In the genomic region with DNA sequence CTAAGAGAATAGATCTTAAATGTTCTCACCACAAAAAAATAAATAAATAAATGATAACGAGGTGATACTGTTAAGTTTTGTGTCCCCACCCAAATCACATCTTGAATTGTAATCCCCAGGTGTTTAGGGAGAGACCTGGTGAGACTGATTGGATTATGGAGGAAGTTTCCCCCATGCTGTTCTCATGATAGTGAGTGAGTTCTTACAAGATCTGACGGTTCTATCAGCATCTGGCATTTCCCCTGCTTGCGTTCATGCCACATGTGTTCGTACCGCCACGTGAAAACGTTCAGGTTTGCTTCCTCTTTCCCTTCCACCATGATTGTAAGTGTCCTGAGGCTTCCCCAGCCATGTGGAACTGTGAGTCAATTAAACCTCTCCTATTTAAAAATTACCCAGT, we compare ENCODE assay signal across 35 cellular contexts.
"Had no signal": no experiment of that assay in that cellular context is flagged by ENCODE, and none has a peak within 500 bp of the region (broad histone marks: within the 10 kb centered on the region; RNA-seq: fewer than 3 reads in every experiment).

No MANE protein-coding gene starts in this region.

- H3K27me3 ChIP-seq: ascending aorta, cardiac muscle cell had no signal

- H3K36me3 ChIP-seq: ascending aorta, cardiac muscle cell had no signal

- H3K9me3 ChIP-seq: ascending aorta had no signal

- H3K36me3 Mint-ChIP-seq: activated CD8-positive, alpha-beta memory T cell treated with anti-CD3 and anti-CD28 coated beads, Interleukin-2, amount 10 ng/mL, durations not matched to agents 7 days and 5 days; activated naive CD4-positive, alpha-beta T cell treated with anti-CD3 and anti-CD28 coated beads, Interleukin-2, amount 10 ng/mL, durations not matched to agents 7 days and 5 days; activated naive CD4-positive, alpha-beta T cell treated with anti-CD3 and anti-CD28 coated beads, Interleukin-2, amount 50 U/mL, for 24 hours; activated naive CD8-positive, alpha-beta T cell; activated naive CD8-positive, alpha-beta T cell treated with anti-CD3 and anti-CD28 coated beads, Interleukin-2, amount 10 ng/mL, durations not matched to agents 7 days and 5 days; brain had no signal

- H3K4me1 Mint-ChIP-seq: activated B cell treated with CpG ODN at 0.5 μM for 24 hours; activated CD4-positive, alpha-beta memory T cell treated with anti-CD3 and anti-CD28 coated beads, Interleukin-2, amount 10 ng/mL, durations not matched to agents 7 days and 5 days; activated CD4-positive, alpha-beta T cell treated with anti-CD3 and anti-CD28 coated beads, Interleukin-2, amount 10 ng/mL, durations not matched to agents 24 days and 14 days; activated CD8-positive, alpha-beta memory T cell treated with anti-CD3 and anti-CD28 coated beads, Interleukin-2, amount 10 ng/mL, durations not matched to agents 7 days and 5 days; activated naive CD4-positive, alpha-beta T cell treated with anti-CD3 and anti-CD28 coated beads, Interleukin-2, amount 10 ng/mL, durations not matched to agents 7 days and 5 days; activated naive CD4-positive, alpha-beta T cell treated with anti-CD3 and anti-CD28 coated beads, Interleukin-2, amount 50 U/mL, for 24 hours; activated naive CD8-positive, alpha-beta T cell treated with anti-CD3 and anti-CD28 coated beads, Interleukin-2, amount 10 ng/mL, durations not matched to agents 7 days and 5 days; activated naive CD8-positive, alpha-beta T cell treated with anti-CD3 and anti-CD28 coated beads, Interleukin-2, amount 50 U/mL, for 24 hours; central memory CD8-positive, alpha-beta T cell had no signal

- H3K4me1 ChIP-seq: ascending aorta had no signal

- H3K27me3 Mint-ChIP-seq: activated B cell treated with CpG ODN at 0.5 μM for 24 hours; activated CD4-positive, alpha-beta memory T cell treated with anti-CD3 and anti-CD28 coated beads, Interleukin-2, amount 10 ng/mL, durations not matched to agents 7 days and 5 days; activated CD4-positive, alpha-beta T cell treated with anti-CD3 and anti-CD28 coated beads, Interleukin-2, amount 10 ng/mL, durations not matched to agents 24 days and 14 days; activated CD8-positive, alpha-beta memory T cell treated with anti-CD3 and anti-CD28 coated beads, Interleukin-2, amount 10 ng/mL, durations not matched to agents 7 days and 5 days; activated naive CD4-positive, alpha-beta T cell treated with anti-CD3 and anti-CD28 coated beads, Interleukin-2, amount 10 ng/mL, durations not matched to agents 7 days and 5 days; activated naive CD4-positive, alpha-beta T cell treated with anti-CD3 and anti-CD28 coated beads, Interleukin-2, amount 50 U/mL, for 24 hours; activated naive CD8-positive, alpha-beta T cell; activated naive CD8-positive, alpha-beta T cell treated with anti-CD3 and anti-CD28 coated beads, Interleukin-2, amount 10 ng/mL, durations not matched to agents 7 days and 5 days; activated naive CD8-positive, alpha-beta T cell treated with anti-CD3 and anti-CD28 coated beads, Interleukin-2, amount 50 U/mL, for 24 hours; activated T-cell treated with anti-CD3 and anti-CD28 coated beads, Interleukin-2, amount 50 U/mL, for 24 hours; brain; central memory CD8-positive, alpha-beta T cell had no signal

- ATAC-seq: activated CD8-positive, alpha-beta memory T cell treated with anti-CD3 and anti-CD28 coated beads, Interleukin-2, amount 10 ng/mL, durations not matched to agents 7 days and 5 days; activated CD8-positive, alpha-beta T cell treated with anti-CD3 and anti-CD28 coated beads, Interleukin-2, amount 10 ng/mL, durations not matched to agents 7 days and 5 days; activated naive CD8-positive, alpha-beta T cell treated with anti-CD3 and anti-CD28 coated beads, Interleukin-2, amount 50 U/mL, for 24 hours had no signal

- FAIRE-seq: bronchial epithelial cell, TTC549 had no signal

- H3K4me3 Mint-ChIP-seq: activated B cell treated with CpG ODN at 0.5 μM for 24 hours; activated CD4-positive, alpha-beta memory T cell treated with anti-CD3 and anti-CD28 coated beads, Interleukin-2, amount 10 ng/mL, durations not matched to agents 7 days and 5 days; activated CD4-positive, alpha-beta T cell treated with anti-CD3 and anti-CD28 coated beads, Interleukin-2, amount 10 ng/mL, durations not matched to agents 24 days and 14 days; activated CD8-positive, alpha-beta memory T cell treated with anti-CD3 and anti-CD28 coated beads, Interleukin-2, amount 10 ng/mL, durations not matched to agents 7 days and 5 days; activated CD8-positive, alpha-beta T cell treated with anti-CD3 and anti-CD28 coated beads, Interleukin-2, amount 10 ng/mL, durations not matched to agents 7 days and 5 days; activated naive CD4-positive, alpha-beta T cell treated with anti-CD3 and anti-CD28 coated beads, Interleukin-2, amount 10 ng/mL, durations not matched to agents 7 days and 5 days; activated naive CD4-positive, alpha-beta T cell treated with anti-CD3 and anti-CD28 coated beads, Interleukin-2, amount 50 U/mL, for 24 hours; activated naive CD8-positive, alpha-beta T cell; activated naive CD8-positive, alpha-beta T cell treated with anti-CD3 and anti-CD28 coated beads, Interleukin-2, amount 10 ng/mL, durations not matched to agents 7 days and 5 days; activated naive CD8-positive, alpha-beta T cell treated with anti-CD3 and anti-CD28 coated beads, Interleukin-2, amount 50 U/mL, for 24 hours; activated T-cell treated with anti-CD3 and anti-CD28 coated beads, Interleukin-2, amount 50 U/mL, for 24 hours; brain; central memory CD8-positive, alpha-beta T cell; T-helper 2 cell treated with Interferon-gamma antibody and Interleukin-4, amounts not matched to agents 5 μg/mL and 100 μg/mL, for 36 hours had no signal

- H3K27ac Mint-ChIP-seq: activated B cell treated with CpG ODN at 0.5 μM for 24 hours; activated CD4-positive, alpha-beta memory T cell treated with anti-CD3 and anti-CD28 coated beads, Interleukin-2, amount 10 ng/mL, durations not matched to agents 7 days and 5 days; activated CD4-positive, alpha-beta T cell treated with anti-CD3 and anti-CD28 coated beads, Interleukin-2, amount 10 ng/mL, durations not matched to agents 24 days and 14 days; activated CD8-positive, alpha-beta memory T cell treated with anti-CD3 and anti-CD28 coated beads, Interleukin-2, amount 10 ng/mL, durations not matched to agents 7 days and 5 days; activated CD8-positive, alpha-beta T cell treated with anti-CD3 and anti-CD28 coated beads, Interleukin-2, amount 10 ng/mL, durations not matched to agents 7 days and 5 days; activated naive CD4-positive, alpha-beta T cell treated with anti-CD3 and anti-CD28 coated beads, Interleukin-2, amount 10 ng/mL, durations not matched to agents 7 days and 5 days; activated naive CD4-positive, alpha-beta T cell treated with anti-CD3 and anti-CD28 coated beads, Interleukin-2, amount 50 U/mL, for 24 hours; activated naive CD8-positive, alpha-beta T cell; activated naive CD8-positive, alpha-beta T cell treated with anti-CD3 and anti-CD28 coated beads, Interleukin-2, amount 10 ng/mL, durations not matched to agents 7 days and 5 days; activated naive CD8-positive, alpha-beta T cell treated with anti-CD3 and anti-CD28 coated beads, Interleukin-2, amount 50 U/mL, for 24 hours; activated T-cell treated with anti-CD3 and anti-CD28 coated beads, Interleukin-2, amount 50 U/mL, for 24 hours; activated T-helper 2 cell treated with anti-CD3 and anti-CD28 coated beads, Interferon-gamma antibody, Interleukin-2, Interleukin-4, amounts not matched to agents 10 μg/mL and 5 μg/mL and 100 μg/mL, durations not matched to agents 14 hours and 24 hours and 36 hours; brain; T-helper 2 cell treated with Interferon-gamma antibody and Interleukin-4, amounts not matched to agents 5 μg/mL and 100 μg/mL, for 36 hours had no signal

- H3K4me3 ChIP-seq: ascending aorta, cardiac muscle cell had no signal

- DNase-seq: activated B cell treated with CpG ODN at 0.5 μM for 24 hours; activated CD4-positive, alpha-beta memory T cell treated with anti-CD3 and anti-CD28 coated beads, Interleukin-2, amount 10 ng/mL, durations not matched to agents 7 days and 5 days; activated CD4-positive, alpha-beta T cell treated with anti-CD3 and anti-CD28 coated beads for 4 hours; activated CD4-positive, alpha-beta T cell treated with anti-CD3 and anti-CD28 coated beads, Interleukin-2, amount 10 ng/mL, durations not matched to agents 24 days and 14 days; activated CD4-positive, alpha-beta T cell treated with anti-CD3 and anti-CD28 coated beads, Interleukin-2, amount 50 U/mL, for 48 hours; activated CD4-positive, CD25-positive, alpha-beta regulatory T cell treated with anti-CD3 and anti-CD28 coated beads, Interleukin-2, amount 50 U/mL, for 72 hours; activated CD8-positive, alpha-beta memory T cell treated with anti-CD3 and anti-CD28 coated beads for 24 hours; activated CD8-positive, alpha-beta memory T cell treated with anti-CD3 and anti-CD28 coated beads, Interleukin-2, amount 10 ng/mL, durations not matched to agents 7 days and 5 days; activated CD8-positive, alpha-beta memory T cell treated with anti-CD3 and anti-CD28 coated beads, Interleukin-2, amount 50 U/mL, for 48 hours; activated CD8-positive, alpha-beta T cell treated with anti-CD3 and anti-CD28 coated beads, Interleukin-2, amount 10 ng/mL, durations not matched to agents 7 days and 5 days; activated effector memory CD4-positive, alpha-beta T cell treated with Interleukin-2 at 50 U/mL for 16 hours; activated gamma-delta T cell; activated naive CD4-positive, alpha-beta T cell treated with anti-CD3 and anti-CD28 coated beads, Interleukin-2, amount 10 ng/mL, durations not matched to agents 7 days and 5 days; activated naive CD4-positive, alpha-beta T cell treated with Interleukin-2 at 50 U/mL for 16 hours; activated naive CD8-positive, alpha-beta T cell treated with anti-CD3 and anti-CD28 coated beads, Interleukin-2, amount 10 ng/mL, durations not matched to agents 7 days and 5 days; activated naive CD8-positive, alpha-beta T cell treated with anti-CD3 and anti-CD28 coated beads, Interleukin-2, amount 50 U/mL, for 24 hours; activated T-cell treated with anti-CD3 and anti-CD28 coated beads, Interleukin-2, amount 50 U/mL, for 24 hours; activated T-cell treated with anti-CD3 and anti-CD28 coated beads, Interleukin-2, amount 50 U/mL, for 48 hours; amygdala; anterior cingulate cortex; caudate nucleus; cerebellar nuclear complex; T-helper 2 cell; T-helper 9 cell had no signal

- H3K27ac ChIP-seq: ascending aorta, cardiac muscle cell, VCaP had no signal

- H3K9me3 Mint-ChIP-seq: activated CD4-positive, alpha-beta T cell treated with anti-CD3 and anti-CD28 coated beads, Interleukin-2, amount 10 ng/mL, durations not matched to agents 24 days and 14 days had no signal
